In the genomic region with DNA sequence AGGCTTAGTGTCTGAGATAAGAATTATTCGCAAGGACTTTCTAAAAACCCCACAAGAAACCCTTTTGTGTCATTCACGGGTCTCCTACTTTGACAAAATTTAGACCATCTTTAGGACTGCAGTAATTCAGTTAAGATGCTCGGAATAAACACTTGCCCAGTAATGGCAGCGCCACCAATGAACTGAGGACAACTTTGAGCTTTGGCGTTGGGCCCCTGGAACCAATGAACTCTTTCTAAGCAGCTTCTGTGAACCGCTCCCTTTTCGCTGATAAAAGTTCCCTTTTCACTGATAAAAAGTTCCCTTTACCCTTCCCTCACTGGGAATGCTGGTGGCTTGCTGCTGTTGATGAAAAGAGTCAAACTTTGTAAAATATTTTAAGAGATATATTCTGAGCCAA, we compare ENCODE assay signal across 12 cellular contexts. TPM values are rescaled to one million over a fixed set of nuclear protein-coding genes. Genes with fewer than 3 reads are reported as not detected.
DNase-seq lines count a peak whose midpoint lies in the region; ATAC-seq and TF ChIP-seq lines count a peak whose summit lies in the region.
"Had no signal": no experiment of that assay in that cellular context is flagged by ENCODE, and none has a peak within 500 bp of the region (broad histone marks: within the 10 kb centered on the region; RNA-seq: fewer than 3 reads in every experiment).

No MANE protein-coding gene starts in this region.

- H3K4me2 ChIP-seq in DOHH2 (ENCODE audit: low read length): peak overlapping the region; percentile 85

- H3F3A ChIP-seq in DOHH2 (ENCODE audit: control insufficient read depth, insufficient read depth): peaks cover 5% of the 10 kb centered on the region; the same call in 1 of the 2 replicates

- no peak for TF ChIP-seq CTCF in DOHH2 (IDR thresholded peaks at IDR 0.05; ENCODE audit: low read depth, low read length, poor library complexity, severe bottlenecking)
- no peak for TF ChIP-seq CTCF in retinal pigment epithelial cell (conservative IDR thresholded peaks at IDR 0.05; ENCODE audit: low read depth, low read length)

- H3K9me3 Mint-ChIP-seq in T-cell: no peaks in the 10 kb centered on the region

- no peaks in the 10 kb centered on the region for H3K27me3 ChIP-seq in DOHH2 (ENCODE audit: control insufficient read depth, low read length)

- no peak overlapping the region for H3K27ac Mint-ChIP-seq in T-cell

- H3K4me1 Mint-ChIP-seq in T-cell: peaks cover 12 to 25% (median 20%) of the 10 kb centered on the region in 3 donors

- H3K27me3 Mint-ChIP-seq in T-cell: no peaks in the 10 kb centered on the region

- H4K20me1 ChIP-seq in DOHH2 (ENCODE audit: control insufficient read depth, insufficient read depth, low read depth, low read length): no peaks in the 10 kb centered on the region

- POLR2A ChIA-PET in T-cell (lab: Charles Lee): no interaction called here

- ATAC-seq in T-cell (replicated peaks in 1 of 4): no peak
- no peak for ATAC-seq in HG03196 (IDR thresholded peaks at IDR 0.05; ENCODE audit: unreplicated experiment)

- peaks cover 8% of the 10 kb centered on the region for H3K36me3 Mint-ChIP-seq in T-cell

- peak overlapping the region; percentile 13 to 79 (median 34) for H3K4me3 Mint-ChIP-seq in T-cell

- H3K27ac ChIP-seq in DOHH2 (ENCODE audit: low read depth, low read length) (no peak overlapping the region), epithelial cell of prostate (peak overlapping the region; percentile 59)

- peak overlapping the region; percentile 96 for H3K4me3 ChIP-seq in DOHH2 (ENCODE audit: low read length)
- H3K4me3 ChIP-seq in retinal pigment epithelial cell (ENCODE audit: low read length): peak overlapping the region; percentile 96

- peaks cover 17% of the 10 kb centered on the region for H3K4me1 ChIP-seq in DOHH2 (ENCODE audit: control insufficient read depth, low read length)

- CTCF ChIA-PET in T-cell (lab: Charles Lee): interaction anchor here in 1 of 2 donors (0.6 to 1.6 kb wide), 3 partner anchors 20 to 111 kb away, joined by 4 to 5 read pairs (median 5); a partner anchor contains a TSS

- peaks cover 18% of the 10 kb centered on the region for H3K79me2 ChIP-seq in DOHH2 (ENCODE audit: control insufficient read depth, low read length)

- no peaks in the 10 kb centered on the region for H3K9me2 ChIP-seq in DOHH2 (replicated peaks; ENCODE audit: control insufficient read depth, low read length)

- H3K9me3 ChIP-seq in DOHH2 (ENCODE audit: control insufficient read depth, insufficient read depth, low read length): no peaks in the 10 kb centered on the region

- peaks cover 19% of the 10 kb centered on the region; the same call in 1 of the 2 replicates for H3K36me3 ChIP-seq in DOHH2 (ENCODE audit: control insufficient read depth, low read length)

- DNase-seq in T-cell (no peak), epithelial cell of prostate (ENCODE audit: low read depth, low spot score) (no peak), retinal pigment epithelial cell (ENCODE audit: low read depth) (no peak), NCI-H2196 (lab: John Stamatoyannopoulos, UW; ENCODE audit: unreplicated experiment) (no peak)
- no peak for DNase-seq in stimulated activated CD4-positive, alpha-beta T cell treated with anti-CD3 and anti-CD28 coated beads, Interleukin-2, amount 100 ng/mL, for 24 hours
- no peak for DNase-seq in stimulated activated CD4-positive, alpha-beta T cell treated with anti-CD3 and anti-CD28 coated beads, Interleukin-4, amount 100 ng/mL, for 24 hours
- DNase-seq: activated naive CD4-positive, alpha-beta T cell treated with Interleukin-2 at 50 U/mL for 16 hours; DMS 273 treated with DMSO at 0.1 percent for 48 hours; NCI-H187; stimulated activated CD4-positive, alpha-beta T cell treated with anti-CD3 and anti-CD28 coated beads, Interleukin-2, amount 100 ng/mL, for 48 hours had no signal

RNA-seq across cellular contexts. Expression of a gene that starts 1.4 kb away (rescaled TPM):
- total RNA-seq in T-cell: 10 to 100 TPM; 49.7 to 63.5 (median 55.9) TPM

RNA-seq across cellular contexts. Expression of a gene that starts 7.4 kb away (rescaled TPM):
- total RNA-seq in T-cell: 10 to 100 TPM; 19.7 to 34.0 (median 32.3) TPM

RNA-seq across cellular contexts. Expression of a gene that starts 28.0 kb away (rescaled TPM):
- 100 to 1,000 TPM; 232 to 309 (median 258) TPM for total RNA-seq in T-cell

RNA-seq across cellular contexts. Expression of a gene that starts 29.5 kb away (rescaled TPM):
- total RNA-seq in T-cell: 100 to 1,000 TPM; 201 to 318 (median 223) TPM

RNA-seq across cellular contexts. Expression of a gene that starts 39.2 kb away (rescaled TPM):
- total RNA-seq in T-cell: 1 to 10 TPM; 1.1 to 3.1 (median 1.6) TPM
